ENCODE assay signal across 22 cellular contexts in the genomic region with DNA sequence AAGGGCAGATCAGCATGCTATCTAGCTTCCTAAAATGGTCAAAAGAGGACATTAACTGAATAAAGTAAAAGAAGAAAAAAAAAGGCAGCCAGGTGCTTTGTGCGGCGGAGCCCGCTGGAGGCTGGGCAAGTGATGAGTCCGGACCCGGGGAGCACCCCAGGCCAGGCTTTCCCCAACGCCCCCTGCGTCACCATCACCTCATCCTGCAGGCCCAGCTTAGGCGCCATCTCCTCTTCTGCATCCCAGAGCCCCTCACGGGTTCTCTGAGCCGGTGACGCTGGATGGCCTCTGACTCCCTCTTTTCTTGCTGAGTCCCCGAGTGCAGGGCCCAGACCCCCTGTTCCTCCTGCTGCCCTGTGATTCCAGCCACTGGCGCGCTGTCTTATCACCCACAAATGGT.
DNase-seq lines count a peak whose midpoint lies in the region; ATAC-seq and TF ChIP-seq lines count a peak whose summit lies in the region.
"Had no signal": no experiment of that assay in that cellular context is flagged by ENCODE, and none has a peak within 500 bp of the region (broad histone marks: within the 10 kb centered on the region; RNA-seq: fewer than 3 reads in every experiment).

No MANE protein-coding gene starts in this region.

- H3K36me3 Mint-ChIP-seq in osteocyte (ENCODE audit: unreplicated experiment) (peaks cover 1% of the 10 kb centered on the region), endothelial cell (ENCODE audit: low read depth, unreplicated experiment) (no peaks in the 10 kb centered on the region)
- no peaks in the 10 kb centered on the region for H3K36me3 Mint-ChIP-seq in activated naive CD4-positive, alpha-beta T cell treated with anti-CD3 and anti-CD28 coated beads for 36 hours (ENCODE audit: low read depth)
- H3K36me3 Mint-ChIP-seq: CD14-positive monocyte; CD4-positive, alpha-beta memory T cell; CD4-positive, CD25-positive, alpha-beta regulatory T cell; CD8-positive, alpha-beta memory T cell had no signal

- intact Hi-C loops in activated naive CD4-positive, alpha-beta T cell treated with anti-CD3 and anti-CD28 coated beads for 36 hours (cut with micrococcal nuclease): no loop called here

- TF ChIP-seq CTCF in osteocyte (IDR thresholded peaks at IDR 0.05) (no peak), endothelial cell (IDR thresholded peaks at IDR 0.05; ENCODE audit: unreplicated experiment) (no peak)

- H3K4me3 Mint-ChIP-seq in osteocyte (ENCODE audit: unreplicated experiment) (no peak overlapping the region), endothelial cell (ENCODE audit: unreplicated experiment) (no peak overlapping the region)
- H3K4me3 Mint-ChIP-seq in activated naive CD4-positive, alpha-beta T cell treated with anti-CD3 and anti-CD28 coated beads for 36 hours: no peak overlapping the region
- H3K4me3 Mint-ChIP-seq: CD14-positive monocyte; CD4-positive, alpha-beta memory T cell; CD4-positive, CD25-positive, alpha-beta regulatory T cell; CD8-positive, alpha-beta memory T cell had no signal

- no peak for ATAC-seq in GM18511 (IDR thresholded peaks at IDR 0.05; ENCODE audit: unreplicated experiment)
- ATAC-seq: GM12878 had no signal

- peaks cover 12% of the 10 kb centered on the region for H3K27me3 Mint-ChIP-seq in osteocyte (ENCODE audit: unreplicated experiment)
- H3K27me3 Mint-ChIP-seq in endothelial cell (ENCODE audit: unreplicated experiment): peaks cover 4% of the 10 kb centered on the region
- peaks cover 11% of the 10 kb centered on the region for H3K27me3 Mint-ChIP-seq in activated naive CD4-positive, alpha-beta T cell treated with anti-CD3 and anti-CD28 coated beads for 36 hours (ENCODE audit: low read depth)

- DNase-seq in osteocyte (ENCODE audit: extremely low spot score, unreplicated experiment): peak; percentile 73
- no peak for DNase-seq in endothelial cell (ENCODE audit: low spot score)
- no peak for DNase-seq in activated naive CD4-positive, alpha-beta T cell treated with anti-CD3 and anti-CD28 coated beads for 36 hours
- DNase-seq: 8988T; ACHN; BE2C; C1 segment of cervical spinal cord; CD4-positive, alpha-beta memory T cell; CD4-positive, CD25-positive, alpha-beta regulatory T cell; CD8-positive, alpha-beta memory T cell; COR-L47; DMS 273 treated with DMSO at 0.1 percent for 48 hours; DMS153; DMS53; DMS79; DND-41; EL; GDM1 had no signal

- no peaks in the 10 kb centered on the region for H3K9me3 Mint-ChIP-seq in osteocyte (ENCODE audit: unreplicated experiment)
- H3K9me3 Mint-ChIP-seq in endothelial cell (ENCODE audit: unreplicated experiment): no peaks in the 10 kb centered on the region
- no peaks in the 10 kb centered on the region for H3K9me3 Mint-ChIP-seq in activated naive CD4-positive, alpha-beta T cell treated with anti-CD3 and anti-CD28 coated beads for 36 hours
- H3K9me3 Mint-ChIP-seq: CD4-positive, alpha-beta memory T cell had no signal

- no peak overlapping the region for H3K27ac Mint-ChIP-seq in osteocyte (ENCODE audit: unreplicated experiment)
- H3K27ac Mint-ChIP-seq in endothelial cell (ENCODE audit: unreplicated experiment): no peak overlapping the region
- no peak overlapping the region for H3K27ac Mint-ChIP-seq in activated naive CD4-positive, alpha-beta T cell treated with anti-CD3 and anti-CD28 coated beads for 36 hours
- H3K27ac Mint-ChIP-seq: CD14-positive monocyte; CD4-positive, alpha-beta memory T cell; CD4-positive, CD25-positive, alpha-beta regulatory T cell; CD8-positive, alpha-beta memory T cell had no signal

- H3K4me1 Mint-ChIP-seq in osteocyte (ENCODE audit: unreplicated experiment) (peaks cover 15% of the 10 kb centered on the region), endothelial cell (ENCODE audit: unreplicated experiment) (no peaks in the 10 kb centered on the region)
- H3K4me1 Mint-ChIP-seq in activated naive CD4-positive, alpha-beta T cell treated with anti-CD3 and anti-CD28 coated beads for 36 hours (ENCODE audit: low read depth): no peaks in the 10 kb centered on the region
- H3K4me1 Mint-ChIP-seq: CD14-positive monocyte; CD4-positive, alpha-beta memory T cell; CD4-positive, CD25-positive, alpha-beta regulatory T cell; CD8-positive, alpha-beta memory T cell had no signal

- CTCF ChIA-PET in activated naive CD4-positive, alpha-beta T cell treated with anti-CD3 and anti-CD28 coated beads for 36 hours (lab: Charles Lee): no interaction called here

TF ChIP-seq in PFSK-1, 5 proteins besides CTCF, POLR2A, EP300 and RAD21:
- no peak for TF ChIP-seq TAF1 (IDR thresholded peaks at IDR 0.05; ENCODE audit: borderline replicate concordance, insufficient read depth, low read length)
- peak; percentile 30; the same call in 1 of the 2 replicates for TF ChIP-seq POLR2AphosphoS5 (IDR thresholded peaks at IDR 0.05; ENCODE audit: low read depth, low read length)
- TF ChIP-seq FOXP2 (optimal IDR thresholded peaks at IDR 0.05; ENCODE audit: borderline replicate concordance, extremely low read depth, extremely low read length, insufficient read depth): no peak
TF ChIP-seq in PFSK-1: peak in this region for 1.
